In genomic region chr2:105644174-105644980, GRCh38 we compare ENCODE assay signal across 12 cellular contexts.
DNase-seq lines count a peak whose midpoint lies in the region; ATAC-seq and TF ChIP-seq lines count a peak whose summit lies in the region.
"Had no signal": no experiment of that assay in that cellular context is flagged by ENCODE, and none has a peak within 500 bp of the region (broad histone marks: within the 10 kb centered on the region; RNA-seq: fewer than 3 reads in every experiment).

No MANE protein-coding gene starts in this region.

- H3K9me3 Mint-ChIP-seq in neural progenitor cell, result no peaks in the 10 kb centered on the region
- H3K9me3 Mint-ChIP-seq: activated T-cell treated with anti-CD3 and anti-CD28 coated beads, Interleukin-2, amount 50 U/mL, for 24 hours had no signal

- H2AFZ ChIP-seq in neural progenitor cell (replicated peaks), result peak overlapping the region; percentile 34

- peaks cover 3% of the 10 kb centered on the region for H3K27me3 Mint-ChIP-seq in neural progenitor cell (ENCODE audit: insufficient read depth, low read depth)
- H3K27me3 Mint-ChIP-seq: activated T-cell treated with anti-CD3 and anti-CD28 coated beads, Interleukin-2, amount 50 U/mL, for 24 hours had no signal

- DNase-seq in AG08396 (ENCODE audit: low spot score) (peak; percentile 39), NCI-H446 treated with DMSO at 0.1 percent for 48 hours (lab: John Stamatoyannopoulos, UW) (peak; percentile 66), esophagus muscularis mucosa (ENCODE audit: extremely low spot score) (peak; percentile 74), neural progenitor cell (ENCODE audit: low spot score) (no peak), DMS153 (lab: John Stamatoyannopoulos, UW) (no peak), foreskin keratinocyte (no peak)
- DNase-seq: activated T-cell treated with anti-CD3 and anti-CD28 coated beads, Interleukin-2, amount 50 U/mL, for 24 hours; gastrocnemius medialis; Kasumi-1; mammary epithelial cell had no signal

- no peaks in the 10 kb centered on the region for H4K20me1 ChIP-seq in neural progenitor cell (ENCODE audit: low read depth)

- TF ChIP-seq POLR2A in esophagus muscularis mucosa (IDR thresholded peaks at IDR 0.05; ENCODE audit: low read depth), result no peak

- H3K4me2 ChIP-seq in neural progenitor cell, result no peak overlapping the region

- H3K4me1 Mint-ChIP-seq in neural progenitor cell, result peaks cover 7% of the 10 kb centered on the region

- intact Hi-C loops in esophagus muscularis mucosa (cut with DNase I), result no loop called here

- no peaks in the 10 kb centered on the region for H3K36me3 Mint-ChIP-seq in neural progenitor cell

- no peak overlapping the region for H3K27ac Mint-ChIP-seq in neural progenitor cell
- H3K27ac Mint-ChIP-seq: activated T-cell treated with anti-CD3 and anti-CD28 coated beads, Interleukin-2, amount 50 U/mL, for 24 hours had no signal

- no peak for TF ChIP-seq EP300 in esophagus muscularis mucosa (IDR thresholded peaks at IDR 0.05)

- H3K4me3 ChIP-seq in esophagus muscularis mucosa, result no peak overlapping the region
- H3K4me3 ChIP-seq in neural progenitor cell, result no peak overlapping the region
- H3K4me3 ChIP-seq: gastrocnemius medialis had no signal

- H3K27ac ChIP-seq in esophagus muscularis mucosa (replicated peaks in 1 of 4) (no peak overlapping the region), neural progenitor cell (no peak overlapping the region), foreskin keratinocyte (no peak overlapping the region)
- H3K27ac ChIP-seq: gastrocnemius medialis had no signal

- no peaks in the 10 kb centered on the region for H3K79me2 ChIP-seq in neural progenitor cell (ENCODE audit: low read depth)

- no peaks in the 10 kb centered on the region for H3K9me3 ChIP-seq in esophagus muscularis mucosa
- H3K9me3 ChIP-seq in neural progenitor cell (ENCODE audit: low read depth), result no peaks in the 10 kb centered on the region
- H3K9me3 ChIP-seq: gastrocnemius medialis had no signal

- no peak for TF ChIP-seq CTCF in esophagus muscularis mucosa (IDR thresholded peaks at IDR 0.05)
- no peak for TF ChIP-seq CTCF in neural progenitor cell (IDR thresholded peaks at IDR 0.05)
- no peak for TF ChIP-seq CTCF in foreskin keratinocyte (conservative IDR thresholded peaks at IDR 0.05)

- H3K27me3 ChIP-seq in esophagus muscularis mucosa (peaks cover 0 to 4% (median 0%) of the 10 kb centered on the region in 4 donors), neural progenitor cell (no peaks in the 10 kb centered on the region), foreskin keratinocyte (peaks cover 35% of the 10 kb centered on the region)

- peaks cover 0 to 8% (median 3%) of the 10 kb centered on the region in 4 donors for H3K4me1 ChIP-seq in esophagus muscularis mucosa
- H3K4me1 ChIP-seq in neural progenitor cell, result no peaks in the 10 kb centered on the region
- H3K4me1 ChIP-seq in foreskin keratinocyte, result no peaks in the 10 kb centered on the region
- H3K4me1 ChIP-seq: gastrocnemius medialis had no signal

- H3K36me3 ChIP-seq in esophagus muscularis mucosa (no peaks in the 10 kb centered on the region), neural progenitor cell (no peaks in the 10 kb centered on the region)
- H3K36me3 ChIP-seq: gastrocnemius medialis had no signal

- H3F3A ChIP-seq in neural progenitor cell (ENCODE audit: low read depth), result no peaks in the 10 kb centered on the region

- no peak for ATAC-seq in GM18517 (IDR thresholded peaks at IDR 0.05; ENCODE audit: unreplicated experiment)
- ATAC-seq in GM19467 (IDR thresholded peaks at IDR 0.05; ENCODE audit: unreplicated experiment), result no peak
- ATAC-seq in foreskin keratinocyte, result no peak

- H3K4me3 Mint-ChIP-seq in neural progenitor cell, result no peak overlapping the region
- H3K4me3 Mint-ChIP-seq: activated T-cell treated with anti-CD3 and anti-CD28 coated beads, Interleukin-2, amount 50 U/mL, for 24 hours had no signal

- 65% methylated on average over 18 of the region's 18 CpGs for WGBS in esophagus muscularis mucosa

- no peak overlapping the region for H3K9ac ChIP-seq in neural progenitor cell

Comparison
In these comparisons a context has a peak if more than half of its experiments do, and no peak if none do; other contexts are left out.
1. DNase-seq: peak in AG08396 (single experiment), NCI-H446 treated with DMSO at 0.1 percent for 48 hours (single experiment) and esophagus muscularis mucosa (single experiment); none in neural progenitor cell (single experiment), DMS153 (single experiment) and foreskin keratinocyte (0 of 2).